Comparison of ENCODE assay signal across 9 cellular contexts in genomic region chr10:5442056-5442989, GRCh38. TPM values are rescaled to one million over a fixed set of nuclear protein-coding genes. Genes with fewer than 3 reads are reported as not detected.
A peak's percentile ranks its signal among the peaks of the same experiment; 100 is the strongest.
DNase-seq lines count a peak whose midpoint lies in the region; ATAC-seq and TF ChIP-seq lines count a peak whose summit lies in the region.
"Had no signal": no experiment of that assay in that cellular context is flagged by ENCODE, and none has a peak within 500 bp of the region (broad histone marks: within the 10 kb centered on the region; RNA-seq: fewer than 3 reads in every experiment).

No MANE protein-coding gene starts in this region.

- TF ChIP-seq EP300 in transverse colon (IDR thresholded peaks at IDR 0.05; ENCODE audit: low read depth), result no peak

- peak; percentile 49 for DNase-seq in Ammon's horn (ENCODE audit: low spot score)
- peak; percentile 25 for DNase-seq in GM12864 (ENCODE audit: low read depth)
- DNase-seq in NCI-H526 treated with DMSO at 0.1 percent for 48 hours (lab: John Stamatoyannopoulos, UW), result peak; percentile 69
- DNase-seq in astrocyte of the hippocampus (ENCODE audit: low read depth, low spot score), result peak; percentile 64
- DNase-seq in kidney tubule cell (ENCODE audit: low spot score), result peak; percentile 64
- no peak for DNase-seq in transverse colon
- no peak for DNase-seq in stimulated activated CD8-positive, alpha-beta memory T cell treated with anti-CD3 and anti-CD28 coated beads, Interleukin-4, amount 100 ng/mL, for 48 hours

- H3K4me1 ChIP-seq in transverse colon, result peaks cover 14 to 40% (median 33%) of the 10 kb centered on the region in 4 donors

- H3K27ac ChIP-seq in transverse colon, result peak overlapping the region; percentile 76 to 92 (median 86)

- H3K27me3 ChIP-seq in transverse colon, result no peaks in the 10 kb centered on the region

- in situ Hi-C loops in transverse colon (cut with MboI; ENCODE audit: low pct_ligation_motif_present in 1 of 4, low pct_unique_long_range_greater_than_20kb in 1 of 4, low sequenced_read_pairs in 3 of 4), result loop anchor here (5.0 to 25.0 kb wide), 4 partner anchors 180 to 420 kb away; no protein-coding TSS in a partner anchor

- ATAC-seq in GM21529 (IDR thresholded peaks at IDR 0.05; ENCODE audit: unreplicated experiment), result no peak

- no peaks in the 10 kb centered on the region for H3K36me3 ChIP-seq in transverse colon

- WGBS in transverse colon (ENCODE audit: low coverage in 1 of 2), 2 donors, result 36 to 39% methylated on average over 8 to 9 of the region's 9 CpGs

- H3K9me3 ChIP-seq in transverse colon, result no peaks in the 10 kb centered on the region

- H3K4me3 ChIP-seq in GM12864 (ENCODE audit: low read depth, low read length) (no peak overlapping the region), transverse colon (peak overlapping the region in 1 of 4 donors; percentile 10)

- peak; percentile 59 for TF ChIP-seq CTCF in GM12864 (IDR thresholded peaks at IDR 0.05; ENCODE audit: low read depth, low read length, missing control alignments)
- TF ChIP-seq CTCF in transverse colon (IDR thresholded peaks at IDR 0.05), result peak; percentile 69 to 85 (median 78)

- no peak for TF ChIP-seq POLR2A in transverse colon (IDR thresholded peaks at IDR 0.05)

- intact Hi-C loops in transverse colon (cut with DNase I; ENCODE audit: low total_unique reads), result loop anchor here (2.0 to 10.0 kb wide), 2 partner anchors 180 to 432 kb away; no protein-coding TSS in a partner anchor

RNA-seq across cellular contexts. Expression of gene NET1, which starts 30.0 kb away (rescaled TPM):
- 100 to 1,000 TPM in 3 of 4 donors, 10 to 100 TPM in 1; 90.0 to 311 (median 289) TPM for total RNA-seq in transverse colon

RNA-seq across cellular contexts. Expression of gene TUBAL3, which starts 37.7 kb away (rescaled TPM):
- 10 to 100 TPM in 3 of 4 donors, under 1 TPM in 1; 0.40 to 78.1 (median 49.0) TPM for total RNA-seq in transverse colon
- total RNA-seq: LHCN-M2 had no signal

RNA-seq across cellular contexts. Expression of gene CALML5, which starts 57.0 kb away (rescaled TPM):
- not detected for total RNA-seq in transverse colon
- total RNA-seq: LHCN-M2 had no signal

Comparison
In these comparisons a context has a peak if more than half of its experiments do, and no peak if none do; other contexts are left out.
1. DNase-seq: peak in Ammon's horn (single experiment), GM12864 (single experiment), NCI-H526 treated with DMSO at 0.1 percent for 48 hours (single experiment), astrocyte of the hippocampus (single experiment) and kidney tubule cell (single experiment); none in transverse colon (single experiment) and stimulated activated CD8-positive, alpha-beta memory T cell treated with anti-CD3 and anti-CD28 coated beads, Interleukin-4, amount 100 ng/mL, for 48 hours (single experiment).